In the genomic region with DNA sequence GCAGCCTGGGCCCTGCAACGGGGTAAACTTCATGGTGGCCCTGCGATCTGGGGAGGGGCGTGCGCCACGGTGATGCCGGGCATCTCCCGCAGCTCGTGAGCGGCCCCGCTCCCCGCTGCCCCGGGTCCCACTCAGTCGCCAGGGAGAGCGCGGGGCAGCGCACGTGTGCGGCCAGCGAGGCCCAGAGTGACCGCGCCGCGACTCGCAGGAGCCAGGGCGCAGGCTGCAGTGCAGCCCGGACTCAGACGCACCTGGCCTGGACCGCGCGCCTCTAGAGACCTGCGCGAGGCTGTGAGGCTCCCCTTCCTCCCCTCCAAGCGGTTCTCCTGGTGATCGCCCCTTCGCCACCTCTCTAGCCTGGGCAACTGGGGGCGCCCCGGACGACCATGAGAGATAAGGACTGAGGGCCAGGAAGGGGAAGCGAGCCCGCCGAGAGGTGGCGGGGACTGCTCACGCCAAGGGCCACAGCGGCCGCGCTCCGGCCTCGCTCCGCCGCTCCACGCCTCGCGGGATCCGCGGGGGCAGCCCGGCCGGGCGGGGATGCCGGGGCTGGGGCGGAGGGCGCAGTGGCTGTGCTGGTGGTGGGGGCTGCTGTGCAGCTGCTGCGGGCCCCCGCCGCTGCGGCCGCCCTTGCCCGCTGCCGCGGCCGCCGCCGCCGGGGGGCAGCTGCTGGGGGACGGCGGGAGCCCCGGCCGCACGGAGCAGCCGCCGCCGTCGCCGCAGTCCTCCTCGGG, we compare ENCODE assay signal across 8 cellular contexts. TPM values are rescaled to one million over a fixed set of nuclear protein-coding genes. Genes with fewer than 3 reads are reported as not detected.
DNase-seq lines count a peak whose midpoint lies in the region; ATAC-seq, FAIRE-seq and TF ChIP-seq lines count a peak whose summit lies in the region.

No MANE protein-coding gene starts in this region.

- H4K20me1 ChIP-seq in HepG2 (ENCODE audit: insufficient read depth, low read length), result no peaks in the 10 kb centered on the region; the same call in 1 of the 2 replicates

- TF ChIP-seq CTCF in C4-2B (conservative IDR thresholded peaks at IDR 0.05) (0 out of 2 replicates have a peak, but pooled peaks have one; percentile 6), brain (conservative IDR thresholded peaks at IDR 0.05) (no peak), HepG2 (CRISPR knock-in tag; IDR thresholded peaks at IDR 0.05) (no peak), transverse colon (IDR thresholded peaks at IDR 0.05) (no peak)

- no peak for TF ChIP-seq RAD21 in HepG2 (CRISPR knock-in tag; IDR thresholded peaks at IDR 0.05)

- no peaks in the 10 kb centered on the region for H3K36me3 ChIP-seq in HepG2 (replicated peaks in 1 of 2; ENCODE audit: control insufficient read depth in 1 of 2, insufficient read depth in 2 of 2, low read length in 2 of 2)
- H3K36me3 ChIP-seq in transverse colon, result no peaks in the 10 kb centered on the region

- ATAC-seq in GM19043 (IDR thresholded peaks at IDR 0.05; ENCODE audit: low read depth, unreplicated experiment) (peak; percentile 1), HepG2 (peak; percentile 69), HG02981 (IDR thresholded peaks at IDR 0.05; ENCODE audit: unreplicated experiment) (no peak)

- FAIRE-seq in HepG2 (lab: Jason Lieb, UNC), result no peak

- CTCF ChIA-PET in HepG2 (lab: Yijun Ruan, JAX; ENCODE audit: low intra/inter-chr PET ratio, low total read pairs), result no interaction called here

- H3K4me1 ChIP-seq in HepG2 (ENCODE audit: insufficient read depth, low read length), result peaks cover 43% of the 10 kb centered on the region
- H3K4me1 ChIP-seq in transverse colon, result peaks cover 4 to 34% (median 30%) of the 10 kb centered on the region in 4 donors

- H3K4me1 Mint-ChIP-seq in brain, result peaks cover 31% of the 10 kb centered on the region

- H3K9me3 Mint-ChIP-seq in brain, result peaks cover 0 to 8% (median 0%) of the 10 kb centered on the region in 5 experiments

- H3K27ac ChIP-seq in C4-2B (no peak overlapping the region), HepG2 (ENCODE audit: extremely low read length, insufficient read depth, low read length) (no peak overlapping the region), transverse colon (peak overlapping the region in 1 of 4 donors; percentile 15)

- no peak for DNase-seq in Jurkat, Clone E6-1 (ENCODE audit: low read depth, low spot score)
- no peak for DNase-seq in HepG2 (ENCODE audit: low spot score)
- DNase-seq in transverse colon, result no peak
- no peak for DNase-seq in foreskin melanocyte

- WGBS in HepG2 (ENCODE audit: low lambda C conversion rate), result 45% methylated on average over 9 of the region's 84 CpGs
- whole genome bisulfite sequencing in transverse colon (ENCODE audit: low coverage in 1 of 2), 2 donors, result 0% methylated on average over 29 of the region's 84 CpGs; no CpG with 5 or more reads in 1 of the 2 donors

- no peak overlapping the region for H3K9ac ChIP-seq in HepG2 (ENCODE audit: insufficient read depth, low read depth, low read length)

- no peak overlapping the region for H3K27ac Mint-ChIP-seq in brain

- no peak overlapping the region for H2AFZ ChIP-seq in HepG2 (ENCODE audit: low read length)

- H3K9me3 ChIP-seq in HepG2 (ENCODE audit: low read length), result no peaks in the 10 kb centered on the region
- no peaks in the 10 kb centered on the region for H3K9me3 ChIP-seq in transverse colon

- POLR2A ChIA-PET in HepG2 (lab: Yijun Ruan, JAX), result no interaction called here

- intact Hi-C loops in HepG2 (cut with micrococcal nuclease; ENCODE audit: unreplicated experiment) (loop anchor here (10.0 kb wide), 1 partner anchor 488 kb away; no protein-coding TSS in a partner anchor), transverse colon (cut with DNase I; ENCODE audit: low total_unique reads) (no loop called here)

- H3K36me3 Mint-ChIP-seq in brain, result no peaks in the 10 kb centered on the region

- no peaks in the 10 kb centered on the region for H3K79me2 ChIP-seq in HepG2 (ENCODE audit: insufficient read depth, low read length)

- H3K4me2 ChIP-seq in HepG2 (ENCODE audit: low read depth, low read length), result peak overlapping the region; percentile 65

- no peak for TF ChIP-seq POLR2A in HepG2 (IDR thresholded peaks at IDR 0.05; ENCODE audit: insufficient read depth in 1 of 2, low read depth in 2 of 2, low read length in 2 of 2)
- no peak for TF ChIP-seq POLR2A in transverse colon (IDR thresholded peaks at IDR 0.05)

- H3K4me3 ChIP-seq in Jurkat, Clone E6-1 (ENCODE audit: low read length), result peak overlapping the region; percentile 38
- H3K4me3 ChIP-seq in HepG2 (replicated peaks in 1 of 3; ENCODE audit: insufficient read depth in 1 of 3, low read depth in 2 of 3, low read length in 3 of 3), result peak overlapping the region; percentile 27 to 67 (median 31); a peak in 5 of 6 replicates
- H3K4me3 ChIP-seq in transverse colon, result peak overlapping the region; percentile 13 to 71 (median 41)

- H3K27me3 Mint-ChIP-seq in brain, result peaks cover 67% of the 10 kb centered on the region

- peaks cover 21 to 79% of the 10 kb centered on the region in 2 experiments; a peak in 4 of 5 replicates for H3K27me3 ChIP-seq in HepG2 (ENCODE audit: control insufficient read depth in 1 of 2, insufficient read depth in 2 of 2, low read length in 2 of 2)
- peaks cover 91% of the 10 kb centered on the region for H3K27me3 ChIP-seq in transverse colon

- in situ Hi-C loops in HepG2 (cut with HindIII; ENCODE audit: extremely low pct_ligation_motif_present, low pct_unique_long_range_greater_than_20kb) (loop anchor here (5.0 to 10.0 kb wide), 2 partner anchors 281 to 338 kb away; partner anchors contain the start of gene BLOC1S5), transverse colon (cut with MboI; ENCODE audit: low pct_ligation_motif_present in 1 of 4, low pct_unique_long_range_greater_than_20kb in 1 of 4, low sequenced_read_pairs in 3 of 4) (loop anchor here in 2 of 4 donors (10.0 kb wide), 1 partner anchor 278 kb away; no protein-coding TSS in a partner anchor)

- BruUV-seq in HepG2 (replicated peaks; lab: Mats Ljungman, UMichigan), result no TSS peak

- TF ChIP-seq EP300 in HepG2 (IDR thresholded peaks at IDR 0.05; ENCODE audit: low read depth in 2 of 2, low read length in 2 of 2), result no peak
- TF ChIP-seq EP300 in HepG2 (CRISPR knock-in tag; IDR thresholded peaks at IDR 0.05; ENCODE audit: borderline replicate concordance), result no peak
- TF ChIP-seq EP300 in transverse colon (IDR thresholded peaks at IDR 0.05; ENCODE audit: low read depth), result no peak

- peak overlapping the region; percentile 89 to 93 (median 90) for H3K4me3 Mint-ChIP-seq in brain

TF ChIP-seq in HepG2, 621 proteins besides CTCF, POLR2A, EP300 and RAD21 (continues in another document):
- peak; percentile 49; the same call in 1 of the 2 replicates for TF ChIP-seq ATF7-NPFF (CRISPR knock-in tag; IDR thresholded peaks at IDR 0.05; ENCODE audit: low read depth)
- no peak for TF ChIP-seq GATAD1 (CRISPR knock-in tag; IDR thresholded peaks at IDR 0.05)
- TF ChIP-seq HOMEZ (CRISPR knock-in tag; IDR thresholded peaks at IDR 0.05; ENCODE audit: low read depth), result no peak
- TF ChIP-seq ZNF10 (CRISPR knock-in tag; IDR thresholded peaks at IDR 0.05; ENCODE audit: borderline replicate concordance, low read depth), result no peak

RNA-seq across cellular contexts. Expression of gene BMP6, which starts 0.7 kb away (rescaled TPM):
- 0.31 TPM for polyA plus RNA-seq in Jurkat, Clone E6-1 (2012; ENCODE audit: insufficient read depth, insufficient read length)
- polyA plus RNA-seq in brain (ENCODE audit: insufficient read depth, low read depth, low replicate concordance) (7.1 TPM), HepG2 (2011; rRNA removed) (0.14 and 0.18 TPM in 2 replicates)
- total RNA-seq in HepG2 (2016; rRNA removed; fragmentation: Illumina TruSeq; extraction: Trizol) (0.09 TPM in 1 of 2 replicates, not detected in the other), transverse colon (10 to 100 TPM in 1 of 4 donors, 1 to 10 TPM in 3; 1.1 to 12.7 (median 6.7) TPM)
- not detected in 2 replicates for total RNA-seq in HepG2 (2016; cell fraction: cytosol; rRNA removed; fragmentation: Illumina TruSeq; extraction: Trizol; ENCODE audit: low read depth)
- not detected in 2 replicates for total RNA-seq in HepG2 (2016; cell fraction: insoluble cytoplasmic fraction; rRNA removed; fragmentation: Illumina TruSeq; extraction: Trizol)
- total RNA-seq in HepG2 (2016; cell fraction: membrane; rRNA removed; fragmentation: Illumina TruSeq; extraction: Trizol), result not detected in 2 replicates
- not detected in 2 replicates for total RNA-seq in HepG2 (2016; cell fraction: nucleus; rRNA removed; fragmentation: Illumina TruSeq; extraction: Trizol)
- polyA plus RNA-seq in HepG2 (2011; cell fraction: cytosol; rRNA removed), result 0.11 and 0.17 TPM in 2 replicates
- polyA plus RNA-seq in HepG2 (2011; cell fraction: nucleus; rRNA removed), result 0.10 and 0.13 TPM in 2 replicates
- 0.07 and 0.41 TPM in 2 replicates for polyA plus RNA-seq in HepG2 (2012)
- not detected in 2 replicates for polyA plus RNA-seq in HepG2 (2016; cell fraction: cytosol; fragmentation: Illumina TruSeq; extraction: Trizol; ENCODE audit: low read depth)
- not detected in 2 replicates for polyA plus RNA-seq in HepG2 (2016; cell fraction: insoluble cytoplasmic fraction; fragmentation: Illumina TruSeq; extraction: Trizol; ENCODE audit: low read depth)
- not detected in 2 replicates for polyA plus RNA-seq in HepG2 (2016; cell fraction: membrane; fragmentation: Illumina TruSeq; extraction: Trizol; ENCODE audit: low read depth)
- polyA plus RNA-seq in HepG2 (2016; cell fraction: nucleus; fragmentation: Illumina TruSeq; extraction: Trizol; ENCODE audit: insufficient read depth, low read depth), result not detected in 2 replicates
- polyA minus RNA-seq in HepG2 (2011; rRNA and poly(A)+ RNA removed; ENCODE audit: low replicate concordance), result 0.54 and 62.0 TPM in 2 replicates
- polyA minus RNA-seq in HepG2 (2011; cell fraction: cytosol; rRNA and poly(A)+ RNA removed), result 0.30 and 0.35 TPM in 2 replicates
- 0.25 and 0.39 TPM in 2 replicates for polyA minus RNA-seq in HepG2 (2011; cell fraction: nucleus; rRNA and poly(A)+ RNA removed)
